Comparison of ENCODE assay signal across 1 cellular context in genomic region chr10:96370575-96371157, GRCh38.
TF ChIP-seq lines count a peak whose summit lies in the region.

No MANE protein-coding gene starts in this region.

TF ChIP-seq in K562, 482 proteins besides CTCF, POLR2A, EP300 and RAD21 (continued from another document):
- TF ChIP-seq PRDM10 (IDR thresholded peaks at IDR 0.05; ENCODE audit: partially characterized antibody), result no peak
- TF ChIP-seq TSC22D4 (tag; IDR thresholded peaks at IDR 0.05), result no peak
- no peak for TF ChIP-seq KDM1A (IDR thresholded peaks at IDR 0.05)
- TF ChIP-seq MAFF (IDR thresholded peaks at IDR 0.05; ENCODE audit: low read length), result no peak
- no peak for TF ChIP-seq VEZF1 (CRISPR knock-in tag; IDR thresholded peaks at IDR 0.05)
